ENCODE assay signal across 21 cellular contexts in genomic region chr14:38608244-38608643, GRCh38.
DNase-seq lines count a peak whose midpoint lies in the region; ATAC-seq, FAIRE-seq and TF ChIP-seq lines count a peak whose summit lies in the region.
"Had no signal": no experiment of that assay in that cellular context is flagged by ENCODE, and none has a peak within 500 bp of the region (broad histone marks: within the 10 kb centered on the region; RNA-seq: fewer than 3 reads in every experiment).

No MANE protein-coding gene starts in this region.

- H3K4me3 ChIP-seq in HepG2 (replicated peaks in 1 of 3; ENCODE audit: insufficient read depth in 1 of 3, low read depth in 2 of 3, low read length in 3 of 3), result no peak overlapping the region
- H3K4me3 ChIP-seq in right lobe of liver, result no peak overlapping the region
- H3K4me3 ChIP-seq: A549; BLaER1 treated with 17β-estradiol and CSF1 and Interleukin-3, amounts not matched to agents 10 nM and 100 nM had no signal

- no peak overlapping the region for H3K4me2 ChIP-seq in HepG2 (ENCODE audit: low read depth, low read length)
- H3K4me2 ChIP-seq: A549; BLaER1 treated with 17β-estradiol and CSF1 and Interleukin-3, amounts not matched to agents 10 nM and 100 nM had no signal

- TF ChIP-seq EP300 in HepG2 (IDR thresholded peaks at IDR 0.05; ENCODE audit: low read depth in 2 of 2, low read length in 2 of 2) (no peak), HepG2 (CRISPR knock-in tag; IDR thresholded peaks at IDR 0.05; ENCODE audit: borderline replicate concordance) (no peak)

- CTCF ChIA-PET in HepG2 (lab: Yijun Ruan, JAX; ENCODE audit: low intra/inter-chr PET ratio, low total read pairs), result no interaction called here

- FAIRE-seq in HepG2 (lab: Jason Lieb, UNC), result no peak
- FAIRE-seq: A549, D721Med, G401.6, GM12891, GM19239 had no signal

- peaks cover 24% of the 10 kb centered on the region for H3K4me1 ChIP-seq in HepG2 (ENCODE audit: insufficient read depth, low read length)
- peaks cover 0 to 24% (median 0%) of the 10 kb centered on the region in 4 donors for H3K4me1 ChIP-seq in right lobe of liver
- H3K4me1 ChIP-seq: A549; BLaER1 treated with 17β-estradiol and CSF1 and Interleukin-3, amounts not matched to agents 10 nM and 100 nM; Caco-2 had no signal

- no peak overlapping the region for H2AFZ ChIP-seq in HepG2 (ENCODE audit: low read length)

- BruUV-seq in HepG2 (replicated peaks; lab: Mats Ljungman, UMichigan), result no TSS peak

- peaks cover 10% of the 10 kb centered on the region; the same call in 1 of the 2 replicates for H3K9me3 ChIP-seq in HepG2 (ENCODE audit: low read length)
- no peaks in the 10 kb centered on the region for H3K9me3 ChIP-seq in right lobe of liver
- H3K9me3 ChIP-seq: A549, Caco-2 had no signal

- POLR2A ChIA-PET in HepG2 (lab: Yijun Ruan, JAX), result no interaction called here

- H3K79me2 ChIP-seq in HepG2 (ENCODE audit: insufficient read depth, low read length), result no peaks in the 10 kb centered on the region

- in situ Hi-C loops in HepG2 (cut with HindIII; ENCODE audit: extremely low pct_ligation_motif_present, low pct_unique_long_range_greater_than_20kb), result loop anchor here (10.0 kb wide), 1 partner anchor 257 kb away; no protein-coding TSS in a partner anchor

- peaks cover 5% of the 10 kb centered on the region for H3K9me3 Mint-ChIP-seq in stimulated activated memory B cell treated with anti-CD40 and anti-IgM and Interleukin-4, amounts not matched to agents 10 μg/mL and 1 μg/mL and 100 μg/mL, for 72 hours
- H3K9me3 Mint-ChIP-seq in effector memory CD8-positive, alpha-beta T cell, result peaks cover 4 to 12% of the 10 kb centered on the region in 2 donors

- no peak overlapping the region for H3K4me3 Mint-ChIP-seq in stimulated activated memory B cell treated with anti-CD40 and anti-IgM and Interleukin-4, amounts not matched to agents 10 μg/mL and 1 μg/mL and 100 μg/mL, for 72 hours
- no peak overlapping the region for H3K4me3 Mint-ChIP-seq in effector memory CD8-positive, alpha-beta T cell
- H3K4me3 Mint-ChIP-seq: B cell; CD4-positive, alpha-beta T cell; CD8-positive, alpha-beta T cell had no signal

- WGBS in HepG2 (ENCODE audit: low lambda C conversion rate), result 42% methylated on average over 1 of the region's 1 CpG
- 100% methylated on average over 1 of the region's 1 CpG for WGBS in right lobe of liver (ENCODE audit: insufficient coverage, low coverage, low lambda C conversion rate, missing lambda C conversion rate)

- TF ChIP-seq POLR2A in HepG2 (IDR thresholded peaks at IDR 0.05; ENCODE audit: insufficient read depth in 1 of 2, low read depth in 2 of 2, low read length in 2 of 2), result no peak
- no peak for TF ChIP-seq POLR2A in right lobe of liver (IDR thresholded peaks at IDR 0.05)

- H3K27ac ChIP-seq in HepG2 (ENCODE audit: extremely low read length, insufficient read depth, low read length) (no peak overlapping the region), right lobe of liver (no peak overlapping the region)
- H3K27ac ChIP-seq: 22Rv1; A549; BLaER1 treated with 17β-estradiol and CSF1 and Interleukin-3, amounts not matched to agents 10 nM and 100 nM; C4-2B had no signal

- H4K20me1 ChIP-seq in HepG2 (ENCODE audit: insufficient read depth, low read length), result no peaks in the 10 kb centered on the region
- H4K20me1 ChIP-seq: BLaER1 treated with 17β-estradiol and CSF1 and Interleukin-3, amounts not matched to agents 10 nM and 100 nM had no signal

- H3K36me3 ChIP-seq in HepG2 (replicated peaks in 1 of 2; ENCODE audit: control insufficient read depth in 1 of 2, insufficient read depth in 2 of 2, low read length in 2 of 2), result no peaks in the 10 kb centered on the region
- no peaks in the 10 kb centered on the region for H3K36me3 ChIP-seq in right lobe of liver
- H3K36me3 ChIP-seq: BLaER1 treated with 17β-estradiol and CSF1 and Interleukin-3, amounts not matched to agents 10 nM and 100 nM had no signal

- no peaks in the 10 kb centered on the region for H3K36me3 Mint-ChIP-seq in stimulated activated memory B cell treated with anti-CD40 and anti-IgM and Interleukin-4, amounts not matched to agents 10 μg/mL and 1 μg/mL and 100 μg/mL, for 72 hours
- H3K36me3 Mint-ChIP-seq in effector memory CD8-positive, alpha-beta T cell (ENCODE audit: insufficient read depth), result peaks cover 3% of the 10 kb centered on the region
- H3K36me3 Mint-ChIP-seq: CD8-positive, alpha-beta T cell had no signal

- no peak for TF ChIP-seq RAD21 in HepG2 (CRISPR knock-in tag; IDR thresholded peaks at IDR 0.05)

- intact Hi-C loops in HepG2 (cut with micrococcal nuclease; ENCODE audit: unreplicated experiment), result loop anchor here (5.0 kb wide), 2 partner anchors 114 to 706 kb away; no protein-coding TSS in a partner anchor
- intact Hi-C loops in right lobe of liver (cut with DNase I), result no loop called here

- no peaks in the 10 kb centered on the region for H3K27me3 Mint-ChIP-seq in stimulated activated memory B cell treated with anti-CD40 and anti-IgM and Interleukin-4, amounts not matched to agents 10 μg/mL and 1 μg/mL and 100 μg/mL, for 72 hours
- H3K27me3 Mint-ChIP-seq in effector memory CD8-positive, alpha-beta T cell, result peaks cover 0 to 6% of the 10 kb centered on the region in 2 donors
- H3K27me3 Mint-ChIP-seq: B cell; CD4-positive, alpha-beta T cell had no signal

- H3K27ac Mint-ChIP-seq in stimulated activated memory B cell treated with anti-CD40 and anti-IgM and Interleukin-4, amounts not matched to agents 10 μg/mL and 1 μg/mL and 100 μg/mL, for 72 hours, result no peak overlapping the region
- H3K27ac Mint-ChIP-seq in effector memory CD8-positive, alpha-beta T cell, result no peak overlapping the region
- H3K27ac Mint-ChIP-seq: B cell; CD4-positive, alpha-beta T cell; CD8-positive, alpha-beta T cell had no signal

- no peak overlapping the region for H3K9ac ChIP-seq in HepG2 (ENCODE audit: insufficient read depth, low read depth, low read length)
- H3K9ac ChIP-seq: BLaER1 treated with 17β-estradiol and CSF1 and Interleukin-3, amounts not matched to agents 10 nM and 100 nM had no signal

- no peaks in the 10 kb centered on the region for H3K27me3 ChIP-seq in HepG2 (ENCODE audit: control insufficient read depth in 1 of 2, insufficient read depth in 2 of 2, low read length in 2 of 2)
- H3K27me3 ChIP-seq in right lobe of liver, result no peaks in the 10 kb centered on the region
- H3K27me3 ChIP-seq: BLaER1 treated with 17β-estradiol and CSF1 and Interleukin-3, amounts not matched to agents 10 nM and 100 nM had no signal

- no peaks in the 10 kb centered on the region for H3K4me1 Mint-ChIP-seq in stimulated activated memory B cell treated with anti-CD40 and anti-IgM and Interleukin-4, amounts not matched to agents 10 μg/mL and 1 μg/mL and 100 μg/mL, for 72 hours
- H3K4me1 Mint-ChIP-seq in effector memory CD8-positive, alpha-beta T cell (ENCODE audit: low read depth in 2 of 2), result no peaks in the 10 kb centered on the region
- H3K4me1 Mint-ChIP-seq: B cell had no signal

- TF ChIP-seq CTCF in HepG2 (CRISPR knock-in tag; IDR thresholded peaks at IDR 0.05), result no peak
- no peak for TF ChIP-seq CTCF in right lobe of liver (IDR thresholded peaks at IDR 0.05)

- ATAC-seq in HepG2 (peak; percentile 48), right lobe of liver (no peak)
- ATAC-seq in stimulated activated memory B cell treated with anti-CD40 and anti-IgM and Interleukin-4, amounts not matched to agents 10 μg/mL and 1 μg/mL and 100 μg/mL, for 72 hours, result peak; percentile 53
- ATAC-seq in effector memory CD8-positive, alpha-beta T cell (replicated peaks), result no peak
- ATAC-seq: A549; CD8-positive, alpha-beta T cell had no signal

- no peak for DNase-seq in HepG2 (ENCODE audit: low spot score)
- DNase-seq in right lobe of liver, result no peak
- no peak for DNase-seq in stimulated activated CD4-positive, alpha-beta T cell treated with anti-CD3 and anti-CD28 coated beads, Interleukin-15, amount 100 ng/mL, for 24 hours
- DNase-seq in effector memory CD8-positive, alpha-beta T cell, result no peak
- DNase-seq: AML-193; Caco-2; Calu3; CD4-positive, alpha-beta T cell; CD8-positive, alpha-beta T cell; DMS79 treated with DMSO at 0.1 percent for 48 hours; GF-D8 had no signal

TF ChIP-seq in HepG2, 621 proteins besides CTCF, POLR2A, EP300 and RAD21:
- TF ChIP-seq ISL2 (CRISPR knock-in tag; IDR thresholded peaks at IDR 0.05) (no peak), PHF5A (CRISPR knock-in tag; IDR thresholded peaks at IDR 0.05; ENCODE audit: low read depth, unreplicated experiment) (no peak), ZNF772 (CRISPR knock-in tag; IDR thresholded peaks at IDR 0.05) (no peak), ATF7 (IDR thresholded peaks at IDR 0.05) (no peak), ATF7 (CRISPR knock-in tag; IDR thresholded peaks at IDR 0.05) (no peak), RORA (CRISPR knock-in tag; IDR thresholded peaks at IDR 0.05) (no peak), ZBED4 (CRISPR knock-in tag; IDR thresholded peaks at IDR 0.05; ENCODE audit: borderline replicate concordance) (no peak), GABPA (IDR thresholded peaks at IDR 0.05; ENCODE audit: low read depth, low read length) (0 out of 2 replicates have a peak, but pooled peaks have one; percentile 7), GABPA (CRISPR knock-in tag; IDR thresholded peaks at IDR 0.05; ENCODE audit: low read depth) (no peak)
TF ChIP-seq in HepG2: peak in this region for 1.

Comparison
In these comparisons a context has a peak if more than half of its experiments do, and no peak if none do; other contexts are left out.
1. ATAC-seq: peak in HepG2 (single experiment) and stimulated activated memory B cell treated with anti-CD40 and anti-IgM and Interleukin-4, amounts not matched to agents 10 μg/mL and 1 μg/mL and 100 μg/mL, for 72 hours (single experiment); none in right lobe of liver (0 of 4) and effector memory CD8-positive, alpha-beta T cell (single experiment).